In genomic region chr1:109546311-109547109, GRCh38 we compare ENCODE assay signal across 8 cellular contexts. TPM values are rescaled to one million over a fixed set of nuclear protein-coding genes. Genes with fewer than 3 reads are reported as not detected.
A peak's percentile ranks its signal among the peaks of the same experiment; 100 is the strongest.
DNase-seq lines count a peak whose midpoint lies in the region; ATAC-seq and TF ChIP-seq lines count a peak whose summit lies in the region.

No MANE protein-coding gene starts in this region.

- H4K20me1 ChIP-seq in hepatocyte (ENCODE audit: insufficient read depth, poor library complexity, severe bottlenecking), result peaks cover 22% of the 10 kb centered on the region

- H3K9me2 ChIP-seq in hepatocyte (replicated peaks; ENCODE audit: insufficient read depth), result no peaks in the 10 kb centered on the region

- H2AFZ ChIP-seq in hepatocyte, result peak overlapping the region; percentile 37

- H3K4me1 ChIP-seq in hepatocyte (ENCODE audit: insufficient read depth) (peaks cover 21% of the 10 kb centered on the region), vagina (peaks cover 40% of the 10 kb centered on the region)

- peak overlapping the region; percentile 0 for H3K4me3 ChIP-seq in astrocyte of the spinal cord (ENCODE audit: low read depth, low read length)
- no peak overlapping the region for H3K4me3 ChIP-seq in hepatocyte
- peak overlapping the region; percentile 9 to 90 for H3K4me3 ChIP-seq in vagina

- H3K27ac ChIP-seq in hepatocyte (peak overlapping the region; percentile 98), vagina (peak overlapping the region; percentile 96)

- H3K79me2 ChIP-seq in hepatocyte, result peaks cover 44% of the 10 kb centered on the region

- intact Hi-C loops in vagina (cut with DNase I), result loop anchor here (5.0 to 10.0 kb wide), 4 partner anchors 78 to 441 kb away; no protein-coding TSS in a partner anchor

- 48% methylated on average over 5 of the region's 5 CpGs for WGBS in hepatocyte (ENCODE audit: low lambda C conversion rate, missing lambda C conversion rate)

- in situ Hi-C loops in astrocyte of the spinal cord (cut with HindIII; ENCODE audit: low sequenced_read_pairs), result no loop called here

- TF ChIP-seq POLR2A in vagina (IDR thresholded peaks at IDR 0.05), result no peak

- peak; percentile 73 for TF ChIP-seq CTCF in astrocyte of the spinal cord (IDR thresholded peaks at IDR 0.05; ENCODE audit: low read depth, low read length)
- peak; percentile 96 for TF ChIP-seq CTCF in hepatocyte (IDR thresholded peaks at IDR 0.05; ENCODE audit: poor library complexity)
- peak; percentile 88 to 93 (median 92) for TF ChIP-seq CTCF in vagina (IDR thresholded peaks at IDR 0.05)

- H3K36me3 ChIP-seq in hepatocyte (replicated peaks; ENCODE audit: insufficient read depth, low read depth) (no peaks in the 10 kb centered on the region), vagina (no peaks in the 10 kb centered on the region)

- ATAC-seq in HG02623 (IDR thresholded peaks at IDR 0.05; ENCODE audit: unreplicated experiment), result peak; percentile 39

- DNase-seq in DMS79 (lab: John Stamatoyannopoulos, UW) (peak; percentile 82), NCI-H187 treated with DMSO at 0.1 percent for 48 hours (lab: John Stamatoyannopoulos, UW) (peak; percentile 77), T1000 (lab: John Stamatoyannopoulos, UW) (peak; percentile 76), astrocyte of the spinal cord (ENCODE audit: low read depth, low spot score) (peak; percentile 86), hepatocyte (ENCODE audit: low spot score) (peak; percentile 95), renal cortical epithelial cell (ENCODE audit: low read depth) (peak; percentile 80), vagina (ENCODE audit: extremely low spot score in 2 of 2) (no peak)

- H3K27me3 ChIP-seq in hepatocyte (no peaks in the 10 kb centered on the region), vagina (no peaks in the 10 kb centered on the region)

- H3K9me3 ChIP-seq in hepatocyte (ENCODE audit: low read depth), result no peaks in the 10 kb centered on the region
- H3K9me3 ChIP-seq in vagina, result no peaks in the 10 kb centered on the region

- peak overlapping the region; percentile 87 for H3K4me2 ChIP-seq in hepatocyte

RNA-seq across cellular contexts. Expression of gene GNAI3, which starts 1.9 kb away (rescaled TPM):
- total RNA-seq in hepatocyte (10.9 and 11.5 TPM in 2 replicates), renal cortical epithelial cell (25.0 and 25.9 TPM in 2 replicates), vagina (4.9 TPM)
- polyA plus RNA-seq in hepatocyte, result 8.1 and 8.9 TPM in 2 replicates

RNA-seq across cellular contexts. Expression of gene GPR61, which starts 6.8 kb away (rescaled TPM):
- total RNA-seq in hepatocyte (0.50 TPM in 1 of 2 replicates, not detected in the other), renal cortical epithelial cell (0.15 TPM in 1 of 2 replicates, not detected in the other), vagina (not detected)
- 0.88 and 1.1 TPM in 2 replicates for polyA plus RNA-seq in hepatocyte

RNA-seq across cellular contexts. Expression of gene AMIGO1, which starts 37.0 kb away (rescaled TPM):
- total RNA-seq in hepatocyte (4.1 and 4.4 TPM in 2 replicates), renal cortical epithelial cell (1.2 and 4.1 TPM in 2 replicates), vagina (6.4 TPM)
- polyA plus RNA-seq in hepatocyte, result 2.0 and 2.6 TPM in 2 replicates

RNA-seq across cellular contexts. Expression of gene CYB561D1, which starts 52.6 kb away (rescaled TPM):
- total RNA-seq in hepatocyte (6.0 and 6.5 TPM in 2 replicates), renal cortical epithelial cell (8.0 and 14.8 TPM in 2 replicates), vagina (8.3 TPM)
- 4.8 and 5.2 TPM in 2 replicates for polyA plus RNA-seq in hepatocyte

Comparison
In these comparisons a context has a peak if more than half of its experiments do, and no peak if none do; other contexts are left out.
1. DNase-seq: peak in DMS79 (single experiment), NCI-H187 treated with DMSO at 0.1 percent for 48 hours (single experiment), T1000 (single experiment), astrocyte of the spinal cord (single experiment), hepatocyte (single experiment) and renal cortical epithelial cell (single experiment); none in vagina (0 of 2).
2. Peak in every context shown above with its lines, with median percentiles within 50 percentile points of each other: CTCF ChIP-seq.